Comparison of ENCODE assay signal across 8 cellular contexts in the genomic region with DNA sequence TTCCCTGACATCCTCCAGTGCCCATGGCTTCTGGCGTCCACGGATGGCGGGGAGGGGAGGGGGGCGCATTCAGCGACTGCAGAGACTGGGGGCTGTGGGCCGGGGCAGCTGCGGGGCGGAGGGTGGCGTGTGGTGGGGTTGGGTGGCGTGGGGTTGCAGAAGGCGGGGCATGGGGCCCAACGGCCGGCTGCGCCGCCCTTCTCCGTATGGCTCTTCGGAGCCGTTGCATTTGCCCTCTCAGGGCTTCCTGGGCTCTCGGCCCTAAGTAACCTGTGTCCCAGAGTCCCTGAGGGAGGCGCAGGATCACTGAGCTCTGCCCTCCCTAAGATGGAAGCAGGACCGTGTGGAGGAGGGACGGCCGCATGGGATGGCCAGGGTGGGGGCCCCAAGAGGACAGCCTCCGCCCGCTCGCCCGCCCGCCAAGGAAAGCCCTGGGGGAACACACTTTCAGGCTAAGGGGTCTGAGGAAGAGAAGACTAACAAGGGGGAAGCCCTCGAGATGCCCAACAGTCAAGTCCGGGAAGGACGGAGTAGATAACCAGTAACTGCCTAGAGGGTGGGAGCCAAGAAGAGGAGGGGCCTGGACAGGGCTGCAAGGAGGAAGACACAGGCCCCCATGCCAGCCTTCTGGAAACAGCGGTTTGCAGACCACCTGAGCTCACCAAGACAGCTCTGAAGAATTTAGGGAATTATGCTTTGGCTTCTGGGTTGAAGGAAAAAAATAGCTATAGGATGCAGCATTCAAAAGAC. TPM values are rescaled to one million over a fixed set of nuclear protein-coding genes. Genes with fewer than 3 reads are reported as not detected.
DNase-seq lines count a peak whose midpoint lies in the region; ATAC-seq, FAIRE-seq and TF ChIP-seq lines count a peak whose summit lies in the region.

No MANE protein-coding gene starts in this region.

- H3K9me3 ChIP-seq in small intestine (ENCODE audit: control insufficient read depth, low read depth): no peaks in the 10 kb centered on the region

- DNase-seq in AG04449 (ENCODE audit: low read depth, low spot score) (no peak), GM13977 (ENCODE audit: low spot score) (peak; percentile 67), small intestine (peak; percentile 74), UCSD-AML1 (lab: John Stamatoyannopoulos, UW; ENCODE audit: unreplicated experiment) (no peak)
- peak; percentile 40 for DNase-seq in activated naive CD8-positive, alpha-beta T cell treated with anti-CD3 and anti-CD28 coated beads, Interleukin-2, amount 10 ng/mL, durations not matched to agents 7 days and 5 days

- in situ Hi-C loops in GM13977 (cut with MboI; ENCODE audit: low pct_unique_long_range_greater_than_20kb, low sequenced_read_pairs, unreplicated experiment): no loop called here

- peak overlapping the region; percentile 62 for H3K4me3 ChIP-seq in AG04449 (ENCODE audit: low read depth, low read length)
- H3K4me3 ChIP-seq in iPS-11a (ENCODE audit: low read depth, low read length): peak overlapping the region; percentile 65
- peak overlapping the region; percentile 55 to 82 for H3K4me3 ChIP-seq in small intestine (ENCODE audit: low read depth in 1 of 2, low read length in 2 of 2)

- 1 to 12% (median 3%) methylated on average over 12 to 32 of the region's 32 CpGs for WGBS in small intestine, 3 donors

- H3K4me3 Mint-ChIP-seq in activated naive CD8-positive, alpha-beta T cell treated with anti-CD3 and anti-CD28 coated beads, Interleukin-2, amount 10 ng/mL, durations not matched to agents 7 days and 5 days: peak overlapping the region; percentile 76

- no peaks in the 10 kb centered on the region for H3K9me3 Mint-ChIP-seq in activated naive CD8-positive, alpha-beta T cell treated with anti-CD3 and anti-CD28 coated beads, Interleukin-2, amount 10 ng/mL, durations not matched to agents 7 days and 5 days

- POLR2A ChIA-PET in AG04449 (lab: Yijun Ruan, JAX): interaction anchor here (2.0 kb wide), 1 partner anchor 24 kb away, joined by 5 read pairs; a partner anchor contains a TSS
- POLR2A ChIA-PET in activated naive CD8-positive, alpha-beta T cell treated with anti-CD3 and anti-CD28 coated beads, Interleukin-2, amount 10 ng/mL, durations not matched to agents 7 days and 5 days (lab: Charles Lee): interaction anchor here (1.1 to 2.0 kb wide), 2 partner anchors 24 to 98 kb away, joined by 3 to 6 read pairs; a partner anchor contains a TSS

- CTCF ChIA-PET in AG04449 (lab: Yijun Ruan, JAX): interaction anchor here (1.0 to 8.9 kb wide), 10 partner anchors 8 to 144 kb away, joined by 3 to 80 read pairs (median 7); a partner anchor contains a TSS

- ATAC-seq in activated naive CD8-positive, alpha-beta T cell treated with anti-CD3 and anti-CD28 coated beads, Interleukin-2, amount 10 ng/mL, durations not matched to agents 7 days and 5 days (ENCODE audit: low read depth): peak; percentile 39
- ATAC-seq in HG03159 (IDR thresholded peaks at IDR 0.05; ENCODE audit: unreplicated experiment) (no peak), HG03135 (IDR thresholded peaks at IDR 0.05; ENCODE audit: unreplicated experiment) (no peak)

- no peak overlapping the region for H3K27ac Mint-ChIP-seq in activated naive CD8-positive, alpha-beta T cell treated with anti-CD3 and anti-CD28 coated beads, Interleukin-2, amount 10 ng/mL, durations not matched to agents 7 days and 5 days

- peaks cover 0 to 5% of the 10 kb centered on the region in 2 donors for H3K4me1 ChIP-seq in small intestine (ENCODE audit: control insufficient read depth in 2 of 2, insufficient read depth in 1 of 2, low read depth in 1 of 2, low read length in 1 of 2)

- peaks cover 11% of the 10 kb centered on the region for H3K27me3 Mint-ChIP-seq in activated naive CD8-positive, alpha-beta T cell treated with anti-CD3 and anti-CD28 coated beads, Interleukin-2, amount 10 ng/mL, durations not matched to agents 7 days and 5 days

- no peaks in the 10 kb centered on the region for H3K27me3 ChIP-seq in small intestine (ENCODE audit: control insufficient read depth in 2 of 2, insufficient read depth in 2 of 2, low read length in 2 of 2)

- peaks cover 2 to 3% of the 10 kb centered on the region in 2 donors for H3K36me3 ChIP-seq in small intestine (ENCODE audit: control insufficient read depth in 2 of 2, insufficient read depth in 2 of 2, low read length in 2 of 2)

- H3K4me1 Mint-ChIP-seq in activated naive CD8-positive, alpha-beta T cell treated with anti-CD3 and anti-CD28 coated beads, Interleukin-2, amount 10 ng/mL, durations not matched to agents 7 days and 5 days: peaks cover 8% of the 10 kb centered on the region

- TF ChIP-seq CTCF in AG04449 (IDR thresholded peaks at IDR 0.05; ENCODE audit: insufficient read depth, low read length, missing control alignments) (no peak), GM13977 (IDR thresholded peaks at IDR 0.05; ENCODE audit: extremely low read depth, insufficient read depth, missing control alignments) (no peak)

- no peaks in the 10 kb centered on the region for H3K36me3 Mint-ChIP-seq in activated naive CD8-positive, alpha-beta T cell treated with anti-CD3 and anti-CD28 coated beads, Interleukin-2, amount 10 ng/mL, durations not matched to agents 7 days and 5 days

- FAIRE-seq in small intestine (lab: Jason Lieb, UNC): no peak

- peak overlapping the region; percentile 92 to 97 for H3K27ac ChIP-seq in small intestine (ENCODE audit: low read depth in 1 of 2, low read length in 1 of 2)

RNA-seq across cellular contexts. Expression of a gene that starts 9.2 kb away (rescaled TPM):
- total RNA-seq in activated naive CD8-positive, alpha-beta T cell treated with anti-CD3 and anti-CD28 coated beads, Interleukin-2, amount 10 ng/mL, durations not matched to agents 7 days and 5 days: under 1 TPM; 0.37 to 0.94 TPM
- 1 to 10 TPM; 5.1 to 9.4 (median 6.8) TPM for polyA plus RNA-seq in small intestine

RNA-seq across cellular contexts. Expression of a gene that starts 24.2 kb away (rescaled TPM):
- total RNA-seq in activated naive CD8-positive, alpha-beta T cell treated with anti-CD3 and anti-CD28 coated beads, Interleukin-2, amount 10 ng/mL, durations not matched to agents 7 days and 5 days: 10 to 100 TPM; 80.1 to 80.9 TPM
- 10 to 100 TPM; 22.7 to 38.0 (median 26.8) TPM for polyA plus RNA-seq in small intestine

RNA-seq across cellular contexts. Expression of a gene that starts 40.7 kb away (rescaled TPM):
- 10 to 100 TPM; 91.0 to 92.9 TPM for total RNA-seq in activated naive CD8-positive, alpha-beta T cell treated with anti-CD3 and anti-CD28 coated beads, Interleukin-2, amount 10 ng/mL, durations not matched to agents 7 days and 5 days
- 10 to 100 TPM; 18.6 to 24.2 (median 19.9) TPM for polyA plus RNA-seq in small intestine

RNA-seq across cellular contexts. Expression of a gene that starts 44.1 kb away (rescaled TPM):
- total RNA-seq in activated naive CD8-positive, alpha-beta T cell treated with anti-CD3 and anti-CD28 coated beads, Interleukin-2, amount 10 ng/mL, durations not matched to agents 7 days and 5 days: 10 to 100 TPM; 33.6 to 33.8 TPM
- 10 to 100 TPM; 30.0 to 43.2 (median 31.5) TPM for polyA plus RNA-seq in small intestine

RNA-seq across cellular contexts. Expression of a gene that starts 57.1 kb away (rescaled TPM):
- total RNA-seq in activated naive CD8-positive, alpha-beta T cell treated with anti-CD3 and anti-CD28 coated beads, Interleukin-2, amount 10 ng/mL, durations not matched to agents 7 days and 5 days: 1 to 10 TPM in 1 of 2 experiments, under 1 TPM in 1; 0.82 to 1.9 TPM
- under 1 TPM in 1 of 3 donors, not detected in 2; 0.84 TPM for polyA plus RNA-seq in small intestine

Comparison
In these comparisons a context has a peak if more than half of its experiments do, and no peak if none do; other contexts are left out.
1. DNase-seq: peak in GM13977 (single experiment), activated naive CD8-positive, alpha-beta T cell treated with anti-CD3 and anti-CD28 coated beads, Interleukin-2, amount 10 ng/mL, durations not matched to agents 7 days and 5 days (single experiment) and small intestine (single experiment); none in AG04449 (single experiment) and UCSD-AML1 (single experiment).
2. Peak in every context shown above with its lines, with median percentiles within 50 percentile points of each other: H3K4me3 ChIP-seq.